ENCODE assay signal across 9 cellular contexts in genomic region chr10:60238408-60239100, GRCh38.
DNase-seq lines count a peak whose midpoint lies in the region; ATAC-seq, FAIRE-seq and TF ChIP-seq lines count a peak whose summit lies in the region.
"Had no signal": no experiment of that assay in that cellular context is flagged by ENCODE, and none has a peak within 500 bp of the region (broad histone marks: within the 10 kb centered on the region; RNA-seq: fewer than 3 reads in every experiment).

No MANE protein-coding gene starts in this region.

- POLR2A ChIA-PET in PC-9 (lab: Charles Lee; ENCODE audit: unreplicated experiment): interaction anchor here (0.5 to 0.6 kb wide), 2 partner anchors 146 to 180 kb away, joined by 3 to 9 read pairs; no protein-coding TSS in a partner anchor

- H3K4me1 ChIP-seq in PC-9 (replicated peaks; ENCODE audit: insufficient read depth): no peaks in the 10 kb centered on the region

- no peaks in the 10 kb centered on the region for H3K9me2 ChIP-seq in PC-9 (ENCODE audit: insufficient read depth)

- H3K36me3 ChIP-seq in PC-9 (ENCODE audit: low read depth): no peaks in the 10 kb centered on the region
- H3K36me3 ChIP-seq: adrenal gland had no signal

- peak; percentile 43 for ATAC-seq in HG03095 (IDR thresholded peaks at IDR 0.05; ENCODE audit: unreplicated experiment)

- H4K20me1 ChIP-seq in PC-9 (ENCODE audit: insufficient read depth): no peaks in the 10 kb centered on the region

- H3K4me2 ChIP-seq in PC-9: no peak overlapping the region

- no TSS peak for BruUV-seq in PC-9 (replicated peaks; lab: Mats Ljungman, UMichigan)

- no peaks in the 10 kb centered on the region for H3K79me2 ChIP-seq in PC-9 (ENCODE audit: low read depth)

- peak; percentile 4 for DNase-seq in NCI-H1436 (lab: John Stamatoyannopoulos, UW)
- no peak for DNase-seq in NCI-H1436 treated with DMSO at 0.1 percent for 48 hours (lab: John Stamatoyannopoulos, UW)
- DNase-seq in GM19239 (ENCODE audit: insufficient read length, low spot score): peak; percentile 25
- DNase-seq in PC-9: peak in 1 of 2 experiments; percentile 34
- DNase-seq in fibroblast of gingiva (ENCODE audit: low read depth): peak; percentile 70
- DNase-seq in putamen (ENCODE audit: low spot score): peak; percentile 36
- DNase-seq in DMS114 treated with DMSO at 0.1 percent for 48 hours (lab: John Stamatoyannopoulos, UW; ENCODE audit: unreplicated experiment): no peak

- H3K9me3 ChIP-seq in PC-9 (ENCODE audit: insufficient read depth, low read depth): 0 out of 2 replicates have a peak, but pooled peaks cover 4% of the 10 kb centered on the region
- H3K9me3 ChIP-seq: adrenal gland had no signal

- H3K27ac ChIP-seq in PC-9: no peak overlapping the region

- H3F3A ChIP-seq in PC-9 (ENCODE audit: insufficient read depth, low read depth): no peaks in the 10 kb centered on the region; the same call in 1 of the 2 replicates

- peak; percentile 99 for FAIRE-seq in GM19239 (lab: Jason Lieb, UNC)

- H3K27me3 ChIP-seq in PC-9 (ENCODE audit: insufficient read depth, low read depth): no peaks in the 10 kb centered on the region
- H3K27me3 ChIP-seq: adrenal gland had no signal

- intact Hi-C loops in PC-9 (cut with micrococcal nuclease; ENCODE audit: unreplicated experiment): loop anchor here (1.0 to 10.0 kb wide), 3 partner anchors 196 to 536 kb away; partner anchors contain the start of gene CDK1

- CTCF ChIA-PET in PC-9 (lab: Charles Lee): interaction anchor here (1.1 to 1.2 kb wide), 2 partner anchors 195 to 204 kb away, joined by 4 to 5 read pairs; no protein-coding TSS in a partner anchor

- H2AFZ ChIP-seq in PC-9: no peak overlapping the region

- no peak overlapping the region for H3K4me3 ChIP-seq in PC-9

- TF ChIP-seq CTCF in PC-9 (conservative IDR thresholded peaks at IDR 0.05): peak; percentile 53

Comparison
In these comparisons a context has a peak if more than half of its experiments do, and no peak if none do; other contexts are left out.
1. DNase-seq: peak in NCI-H1436 (single experiment), GM19239 (single experiment), fibroblast of gingiva (single experiment) and putamen (single experiment); none in NCI-H1436 treated with DMSO at 0.1 percent for 48 hours (single experiment) and DMS114 treated with DMSO at 0.1 percent for 48 hours (single experiment).